Comparison of ENCODE assay signal across 1 cellular context in the genomic region with DNA sequence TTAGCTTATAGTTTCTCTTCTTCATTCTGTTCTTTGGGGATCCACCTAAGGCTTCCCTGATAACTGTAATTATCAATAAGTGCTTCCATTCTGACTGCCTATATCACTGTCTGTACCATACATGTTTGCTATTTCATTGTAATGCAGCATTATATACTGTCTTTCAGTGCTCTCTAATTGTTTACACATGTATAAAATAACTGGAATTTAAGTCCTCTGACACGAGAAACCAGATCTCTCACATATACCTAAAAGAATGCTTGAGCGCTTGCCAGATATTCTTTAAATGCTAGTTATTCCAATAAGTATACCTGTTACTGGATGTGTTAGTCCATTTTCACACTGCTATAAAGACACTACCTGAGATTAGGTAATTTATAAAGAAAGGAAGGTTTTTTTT.
TF ChIP-seq lines count a peak whose summit lies in the region.

No MANE protein-coding gene starts in this region.

TF ChIP-seq in IMR-90, 13 proteins besides CTCF, POLR2A, EP300 and RAD21:
- TF ChIP-seq ELK1 (IDR thresholded peaks at IDR 0.05; ENCODE audit: borderline replicate concordance, low read depth, low read length) (no peak), CEBPB (IDR thresholded peaks at IDR 0.05; ENCODE audit: low read depth, low read length) (no peak), MAFK (IDR thresholded peaks at IDR 0.05; ENCODE audit: low read depth, low read length) (no peak), RCOR1 (IDR thresholded peaks at IDR 0.05; ENCODE audit: insufficient replicate concordance, low read length) (no peak), FOS (IDR thresholded peaks at IDR 0.05; ENCODE audit: low read depth, low read length) (no peak), BHLHE40 (IDR thresholded peaks at IDR 0.05; ENCODE audit: low read depth, low read length) (no peak), MAZ (IDR thresholded peaks at IDR 0.05; ENCODE audit: borderline replicate concordance, low read depth, low read length) (no peak), RFX5 (IDR thresholded peaks at IDR 0.05; ENCODE audit: low read depth, low read length) (no peak), NFE2L2 (IDR thresholded peaks at IDR 0.05; ENCODE audit: low read depth, low read length) (no peak), MXI1 (IDR thresholded peaks at IDR 0.05; ENCODE audit: borderline replicate concordance, low read depth, low read length) (no peak), CHD1 (IDR thresholded peaks at IDR 0.05; ENCODE audit: low read depth, low read length) (no peak)
- TF ChIP-seq, protein P1, sequence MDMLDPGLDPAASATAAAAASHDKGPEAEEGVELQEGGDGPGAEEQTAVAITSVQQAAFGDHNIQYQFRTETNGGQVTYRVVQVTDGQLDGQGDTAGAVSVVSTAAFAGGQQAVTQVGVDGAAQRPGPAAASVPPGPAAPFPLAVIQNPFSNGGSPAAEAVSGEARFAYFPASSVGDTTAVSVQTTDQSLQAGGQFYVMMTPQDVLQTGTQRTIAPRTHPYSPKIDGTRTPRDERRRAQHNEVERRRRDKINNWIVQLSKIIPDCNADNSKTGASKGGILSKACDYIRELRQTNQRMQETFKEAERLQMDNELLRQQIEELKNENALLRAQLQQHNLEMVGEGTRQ (IDR thresholded peaks at IDR 0.05; ENCODE audit: low read depth, low read length): no peak
